ENCODE assay signal across 1 cellular context in the genomic region with DNA sequence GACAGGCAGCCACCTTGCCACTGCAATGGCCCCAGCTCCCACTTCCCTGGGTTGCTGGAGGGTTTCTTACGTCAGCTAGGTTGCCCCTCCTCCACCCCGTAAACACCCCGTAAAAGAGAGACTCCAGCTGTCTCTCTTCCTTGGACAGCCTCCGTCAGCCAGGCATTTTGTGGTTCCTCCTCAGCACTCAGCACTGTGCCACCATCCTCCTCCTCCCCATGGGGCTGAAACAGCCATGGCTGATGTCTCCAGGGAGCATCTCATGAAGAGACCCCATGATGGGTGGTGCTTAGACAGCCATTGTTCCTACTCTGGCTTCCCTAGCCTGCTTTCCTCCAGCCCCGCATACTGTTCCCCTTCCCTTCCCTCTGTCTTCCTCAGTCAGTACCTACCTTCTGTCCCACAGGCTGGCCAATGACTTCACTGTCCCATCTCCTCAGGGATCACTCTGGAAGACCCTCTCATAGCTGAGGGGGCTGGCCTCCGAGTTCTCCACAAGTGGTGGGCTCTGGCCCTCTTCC.
TF ChIP-seq lines count a peak whose summit lies in the region.

No MANE protein-coding gene starts in this region.

TF ChIP-seq in H1, 55 proteins besides CTCF, POLR2A, EP300 and RAD21:
- TF ChIP-seq TBP (IDR thresholded peaks at IDR 0.05; ENCODE audit: low read depth, low read length) (no peak), GABPA (IDR thresholded peaks at IDR 0.05; ENCODE audit: borderline replicate concordance, insufficient read depth, low read length) (no peak), CEBPB (IDR thresholded peaks at IDR 0.05; ENCODE audit: low read depth, low read length) (no peak), ASH2L (IDR thresholded peaks at IDR 0.05; ENCODE audit: low read length) (no peak), PHF8 (conservative IDR thresholded peaks at IDR 0.05; ENCODE audit: low read depth, low read length) (no peak), JUN (IDR thresholded peaks at IDR 0.05; ENCODE audit: low read depth, low read length) (no peak), RNF2 (IDR thresholded peaks at IDR 0.05; ENCODE audit: borderline replicate concordance, low read depth, low read length, missing control alignments, poor library complexity, severe bottlenecking) (no peak), SAP30 (IDR thresholded peaks at IDR 0.05; ENCODE audit: insufficient read depth, insufficient replicate concordance, low read length) (no peak), FOSL1 (IDR thresholded peaks at IDR 0.05; ENCODE audit: insufficient read depth, low read depth, low read length) (no peak), MAFK (IDR thresholded peaks at IDR 0.05; ENCODE audit: low read depth, low read length) (no peak), TAF7 (optimal IDR thresholded peaks at IDR 0.05; ENCODE audit: borderline replicate concordance, low read depth, low read length) (no peak), BCL11A (IDR thresholded peaks at IDR 0.05; ENCODE audit: low read depth in 2 of 2, low read length in 2 of 2) (no peak), CBX5 (IDR thresholded peaks at IDR 0.05; ENCODE audit: low read depth, low read length) (no peak)
- TF ChIP-seq, protein P1, sequence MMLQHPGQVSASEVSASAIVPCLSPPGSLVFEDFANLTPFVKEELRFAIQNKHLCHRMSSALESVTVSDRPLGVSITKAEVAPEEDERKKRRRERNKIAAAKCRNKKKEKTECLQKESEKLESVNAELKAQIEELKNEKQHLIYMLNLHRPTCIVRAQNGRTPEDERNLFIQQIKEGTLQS (IDR thresholded peaks at IDR 0.05; ENCODE audit: insufficient read depth, low read depth, low read length) = no peak
- TF ChIP-seq, protein P2, sequence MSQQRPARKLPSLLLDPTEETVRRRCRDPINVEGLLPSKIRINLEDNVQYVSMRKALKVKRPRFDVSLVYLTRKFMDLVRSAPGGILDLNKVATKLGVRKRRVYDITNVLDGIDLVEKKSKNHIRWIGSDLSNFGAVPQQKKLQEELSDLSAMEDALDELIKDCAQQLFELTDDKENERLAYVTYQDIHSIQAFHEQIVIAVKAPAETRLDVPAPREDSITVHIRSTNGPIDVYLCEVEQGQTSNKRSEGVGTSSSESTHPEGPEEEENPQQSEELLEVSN (IDR thresholded peaks at IDR 0.05) = no peak
